22 cellular contexts compared by ENCODE assay signal in genomic region chr18:33656889-33657288, GRCh38.
"Had no signal": no experiment of that assay in that cellular context is flagged by ENCODE, and none has a peak within 500 bp of the region (broad histone marks: within the 10 kb centered on the region; RNA-seq: fewer than 3 reads in every experiment).

No MANE protein-coding gene starts in this region.

- H3K4me1 ChIP-seq: SJSA1 had no signal

- H3K27ac Mint-ChIP-seq: IgD-negative memory B cell had no signal

- H3K27me3 ChIP-seq: SJSA1 had no signal

- H3K4me3 ChIP-seq: K562, SJSA1, SK-N-MC had no signal

- H3K27ac ChIP-seq: HL-60, KMS-11, SJSA1, SK-N-MC had no signal

- DNase-seq: Kasumi-1, MM.1S, NCI-H1092 treated with DMSO at 0.1 percent for 48 hours, NCI-H1436, NCI-H187, NCI-H2029, NCI-H2081 treated with DMSO at 0.1 percent for 48 hours, NCI-H2171 treated with DMSO at 0.1 percent for 48 hours, NCI-H345, NCI-H510A, NCI-H524 treated with DMSO at 0.1 percent for 48 hours, Right ventricle myocardium superior, RPMI8226, SIG-M5 had no signal

- FAIRE-seq: HTR-8/SVneo, K562, RCC 7860 had no signal

- ATAC-seq: K562 had no signal

- H3K4me2 ChIP-seq: KMS-11 had no signal

- H3K4me1 Mint-ChIP-seq: IgD-negative memory B cell had no signal

- H3K4me3 Mint-ChIP-seq: IgD-negative memory B cell had no signal

- H3K36me3 Mint-ChIP-seq: IgD-negative memory B cell had no signal

- H3K9me3 ChIP-seq: SJSA1 had no signal

- H3K9ac ChIP-seq: KMS-11 had no signal

- H3K36me3 ChIP-seq: SJSA1 had no signal

- H3K27me3 Mint-ChIP-seq: IgD-negative memory B cell had no signal
